Comparison of ENCODE assay signal across 21 cellular contexts in genomic region chr16:57910726-57911125, GRCh38.
DNase-seq lines count a peak whose midpoint lies in the region; FAIRE-seq and TF ChIP-seq lines count a peak whose summit lies in the region.
"Had no signal": no experiment of that assay in that cellular context is flagged by ENCODE, and none has a peak within 500 bp of the region (broad histone marks: within the 10 kb centered on the region; RNA-seq: fewer than 3 reads in every experiment).

No MANE protein-coding gene starts in this region.

- CTCF ChIA-PET in PC-9 (lab: Charles Lee): no interaction called here
- CTCF ChIA-PET in RWPE1 (lab: Yijun Ruan, JAX): interaction anchor here (1.2 kb wide), 1 partner anchor 42 kb away, joined by 4 read pairs; no protein-coding TSS in a partner anchor

- TF ChIP-seq CTCF in PC-9 (conservative IDR thresholded peaks at IDR 0.05): no peak
- TF ChIP-seq CTCF in RWPE1 (conservative IDR thresholded peaks at IDR 0.05; ENCODE audit: low read depth): no peak
- TF ChIP-seq CTCF in keratinocyte (optimal IDR thresholded peaks at IDR 0.05 in 1 of 3, IDR thresholded peaks at IDR 0.05 in 1 of 3, conservative IDR thresholded peaks at IDR 0.05 in 1 of 3; ENCODE audit: extremely low read depth in 1 of 3, insufficient read depth in 2 of 3, low read length in 3 of 3): no peak

- H3K4me2 ChIP-seq in PC-9 (peak overlapping the region; percentile 36), keratinocyte (ENCODE audit: control insufficient read depth, extremely low read depth, insufficient read depth, low read depth, low read length) (peak overlapping the region; percentile 10)
- H3K4me2 ChIP-seq: BLaER1 had no signal

- H3K4me3 ChIP-seq in PC-9 (no peak overlapping the region), keratinocyte (ENCODE audit: control insufficient read depth in 2 of 3, extremely low read depth in 1 of 3, insufficient read depth in 2 of 3, low read depth in 1 of 3, low read length in 3 of 3) (no peak overlapping the region)
- H3K4me3 ChIP-seq: BLaER1 had no signal

- H3K27me3 ChIP-seq in PC-9 (ENCODE audit: insufficient read depth, low read depth): no peaks in the 10 kb centered on the region
- H3K27me3 ChIP-seq in keratinocyte (ENCODE audit: control insufficient read depth, extremely low read depth, insufficient read depth, low read length): no peaks in the 10 kb centered on the region
- H3K27me3 ChIP-seq: BE2C had no signal

- no peaks in the 10 kb centered on the region for H4K20me1 ChIP-seq in PC-9 (ENCODE audit: insufficient read depth)
- no peaks in the 10 kb centered on the region for H4K20me1 ChIP-seq in keratinocyte (ENCODE audit: control insufficient read depth, extremely low read depth, insufficient read depth, low read length)

- no peak overlapping the region for H3K9ac ChIP-seq in keratinocyte (ENCODE audit: control insufficient read depth, extremely low read depth, insufficient read depth, low read length)
- H3K9ac ChIP-seq: BLaER1 had no signal

- DNase-seq in PC-9 (peak in 1 of 2 experiments; percentile 64), RWPE1 (ENCODE audit: low spot score) (no peak), keratinocyte (ENCODE audit: low read depth, low spot score) (no peak), DMS 273 (lab: John Stamatoyannopoulos, UW; ENCODE audit: unreplicated experiment) (no peak), HuH-7 (ENCODE audit: low spot score) (no peak)
- DNase-seq in stimulated activated CD4-positive, alpha-beta T cell treated with anti-CD3 and anti-CD28 coated beads, Interleukin-4, amount 100 ng/mL, for 24 hours: no peak
- DNase-seq: 8988T; ACHN; BE2C; C1 segment of cervical spinal cord; CD4-positive, alpha-beta memory T cell; CD4-positive, CD25-positive, alpha-beta regulatory T cell; CD8-positive, alpha-beta memory T cell; COR-L47; DMS79 treated with DMSO at 0.1 percent for 48 hours; GF-D8 had no signal

- FAIRE-seq in keratinocyte (lab: Jason Lieb, UNC): no peak
- FAIRE-seq: A204.1, G401.6, GM12891, GM19239 had no signal

- H3K4me1 ChIP-seq in PC-9 (replicated peaks; ENCODE audit: insufficient read depth) (peaks cover 24% of the 10 kb centered on the region), keratinocyte (ENCODE audit: control insufficient read depth, extremely low read depth, insufficient read depth, low read length) (peaks cover 11% of the 10 kb centered on the region)
- H3K4me1 ChIP-seq: BE2C had no signal

- POLR2A ChIA-PET in PC-9 (lab: Charles Lee; ENCODE audit: unreplicated experiment): no interaction called here
- POLR2A ChIA-PET in RWPE1 (lab: Yijun Ruan, JAX; ENCODE audit: low non-redundant PET): no interaction called here

- H3K27ac ChIP-seq in PC-9 (peak overlapping the region; percentile 48), RWPE1 (peak overlapping the region; percentile 46), keratinocyte (ENCODE audit: control insufficient read depth, insufficient read depth, low read length) (no peak overlapping the region)
- H3K27ac ChIP-seq: BLaER1 had no signal

- dilution Hi-C loops in keratinocyte (cut with MboI; ENCODE audit: extremely low pct_ligation_motif_present, low sequenced_read_pairs): no loop called here

- H2AFZ ChIP-seq in PC-9 (no peak overlapping the region), keratinocyte (ENCODE audit: control insufficient read depth, low read length) (peak overlapping the region; percentile 1)

- no TSS peak for BruUV-seq in PC-9 (replicated peaks; lab: Mats Ljungman, UMichigan)

- no peaks in the 10 kb centered on the region for H3K36me3 ChIP-seq in PC-9 (ENCODE audit: low read depth)
- H3K36me3 ChIP-seq in keratinocyte (ENCODE audit: control insufficient read depth in 2 of 2, extremely low read depth in 1 of 2, insufficient read depth in 2 of 2, low read length in 2 of 2): no peaks in the 10 kb centered on the region
- H3K36me3 ChIP-seq: BE2C, BLaER1 had no signal

- H3F3A ChIP-seq in PC-9 (ENCODE audit: insufficient read depth, low read depth): peaks cover 38% of the 10 kb centered on the region

- H3K9me1 ChIP-seq in keratinocyte (ENCODE audit: control insufficient read depth, extremely low read depth, insufficient read depth, low read length): no peaks in the 10 kb centered on the region

- H3K79me2 ChIP-seq in PC-9 (ENCODE audit: low read depth) (no peaks in the 10 kb centered on the region), keratinocyte (ENCODE audit: control insufficient read depth, insufficient read depth, low read length) (no peaks in the 10 kb centered on the region)

- no peaks in the 10 kb centered on the region for H3K9me3 ChIP-seq in PC-9 (ENCODE audit: insufficient read depth, low read depth)
- no peaks in the 10 kb centered on the region for H3K9me3 ChIP-seq in keratinocyte (ENCODE audit: control insufficient read depth, low read depth, low read length)
- H3K9me3 ChIP-seq: BE2C, BLaER1 had no signal

- intact Hi-C loops in PC-9 (cut with micrococcal nuclease; ENCODE audit: unreplicated experiment): no loop called here

- no peaks in the 10 kb centered on the region for H3K9me2 ChIP-seq in PC-9 (ENCODE audit: insufficient read depth)
